Comparison of ENCODE assay signal across 2 cellular contexts in the genomic region with DNA sequence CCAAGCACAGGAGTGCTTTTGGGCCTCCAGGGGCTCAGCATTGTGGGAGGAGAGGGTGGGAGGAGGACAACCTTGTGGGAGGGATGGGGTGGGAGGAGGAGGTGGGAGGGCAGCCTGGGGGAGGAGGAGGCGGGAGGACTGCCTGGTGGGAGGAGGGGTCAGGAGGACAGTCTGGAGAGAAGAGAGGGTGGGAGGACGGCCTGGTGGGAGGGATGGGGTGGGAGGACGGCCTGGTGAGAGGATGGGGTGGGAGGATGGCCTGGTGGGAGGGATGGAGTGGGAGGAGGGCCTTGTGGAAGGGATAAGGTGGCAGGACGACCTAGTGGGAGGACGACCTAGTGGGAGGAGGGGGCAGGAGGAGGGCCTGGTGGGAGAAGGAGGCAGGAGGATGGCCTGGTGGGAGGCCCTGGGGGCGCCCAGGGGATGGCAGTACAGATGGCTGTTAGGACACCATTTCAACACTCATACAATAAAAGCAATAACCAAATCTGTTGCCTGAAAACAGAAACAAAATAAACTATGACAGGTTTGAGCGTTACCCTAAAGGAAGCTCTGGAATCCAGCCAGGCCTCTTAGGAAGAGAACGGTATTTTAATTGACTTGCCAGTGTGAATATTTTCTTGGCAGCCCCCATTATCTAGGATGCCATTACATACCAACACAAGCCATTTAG.
TF ChIP-seq lines count a peak whose summit lies in the region.

No MANE protein-coding gene starts in this region.

TF ChIP-seq in Ishikawa, 13 proteins besides CTCF, POLR2A, EP300 and RAD21:
- TF ChIP-seq, protein P1, sequence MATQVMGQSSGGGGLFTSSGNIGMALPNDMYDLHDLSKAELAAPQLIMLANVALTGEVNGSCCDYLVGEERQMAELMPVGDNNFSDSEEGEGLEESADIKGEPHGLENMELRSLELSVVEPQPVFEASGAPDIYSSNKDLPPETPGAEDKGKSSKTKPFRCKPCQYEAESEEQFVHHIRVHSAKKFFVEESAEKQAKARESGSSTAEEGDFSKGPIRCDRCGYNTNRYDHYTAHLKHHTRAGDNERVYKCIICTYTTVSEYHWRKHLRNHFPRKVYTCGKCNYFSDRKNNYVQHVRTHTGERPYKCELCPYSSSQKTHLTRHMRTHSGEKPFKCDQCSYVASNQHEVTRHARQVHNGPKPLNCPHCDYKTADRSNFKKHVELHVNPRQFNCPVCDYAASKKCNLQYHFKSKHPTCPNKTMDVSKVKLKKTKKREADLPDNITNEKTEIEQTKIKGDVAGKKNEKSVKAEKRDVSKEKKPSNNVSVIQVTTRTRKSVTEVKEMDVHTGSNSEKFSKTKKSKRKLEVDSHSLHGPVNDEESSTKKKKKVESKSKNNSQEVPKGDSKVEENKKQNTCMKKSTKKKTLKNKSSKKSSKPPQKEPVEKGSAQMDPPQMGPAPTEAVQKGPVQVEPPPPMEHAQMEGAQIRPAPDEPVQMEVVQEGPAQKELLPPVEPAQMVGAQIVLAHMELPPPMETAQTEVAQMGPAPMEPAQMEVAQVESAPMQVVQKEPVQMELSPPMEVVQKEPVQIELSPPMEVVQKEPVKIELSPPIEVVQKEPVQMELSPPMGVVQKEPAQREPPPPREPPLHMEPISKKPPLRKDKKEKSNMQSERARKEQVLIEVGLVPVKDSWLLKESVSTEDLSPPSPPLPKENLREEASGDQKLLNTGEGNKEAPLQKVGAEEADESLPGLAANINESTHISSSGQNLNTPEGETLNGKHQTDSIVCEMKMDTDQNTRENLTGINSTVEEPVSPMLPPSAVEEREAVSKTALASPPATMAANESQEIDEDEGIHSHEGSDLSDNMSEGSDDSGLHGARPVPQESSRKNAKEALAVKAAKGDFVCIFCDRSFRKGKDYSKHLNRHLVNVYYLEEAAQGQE (IDR thresholded peaks at IDR 0.05; ENCODE audit: low read depth) = no peak
- no peak for TF ChIP-seq MAX (IDR thresholded peaks at IDR 0.05)
- peak; percentile 38; the same call in 1 of the 2 replicates for TF ChIP-seq NFIC (IDR thresholded peaks at IDR 0.05)
- no peak for TF ChIP-seq ZBTB7A (IDR thresholded peaks at IDR 0.05; ENCODE audit: low read depth)
- no peak for TF ChIP-seq FOXM1 (IDR thresholded peaks at IDR 0.05; ENCODE audit: borderline replicate concordance, low read depth)
- no peak for TF ChIP-seq YY1 (IDR thresholded peaks at IDR 0.05; ENCODE audit: low read depth)

TF ChIP-seq in K562, 482 proteins besides CTCF, POLR2A, EP300 and RAD21:
- TF ChIP-seq, protein P1 (CRISPR knock-in tag; IDR thresholded peaks at IDR 0.05; ENCODE audit: low read depth) = no peak
- TF ChIP-seq ZNF134 (CRISPR knock-in tag; conservative IDR thresholded peaks at IDR 0.05) (no peak), FOSL1 (tag; conservative IDR thresholded peaks at IDR 0.05) (0 out of 2 replicates have a peak, but pooled peaks have one; percentile 10), EGR1 (conservative IDR thresholded peaks at IDR 0.05) (peak; percentile 69)
- TF ChIP-seq, protein P2, sequence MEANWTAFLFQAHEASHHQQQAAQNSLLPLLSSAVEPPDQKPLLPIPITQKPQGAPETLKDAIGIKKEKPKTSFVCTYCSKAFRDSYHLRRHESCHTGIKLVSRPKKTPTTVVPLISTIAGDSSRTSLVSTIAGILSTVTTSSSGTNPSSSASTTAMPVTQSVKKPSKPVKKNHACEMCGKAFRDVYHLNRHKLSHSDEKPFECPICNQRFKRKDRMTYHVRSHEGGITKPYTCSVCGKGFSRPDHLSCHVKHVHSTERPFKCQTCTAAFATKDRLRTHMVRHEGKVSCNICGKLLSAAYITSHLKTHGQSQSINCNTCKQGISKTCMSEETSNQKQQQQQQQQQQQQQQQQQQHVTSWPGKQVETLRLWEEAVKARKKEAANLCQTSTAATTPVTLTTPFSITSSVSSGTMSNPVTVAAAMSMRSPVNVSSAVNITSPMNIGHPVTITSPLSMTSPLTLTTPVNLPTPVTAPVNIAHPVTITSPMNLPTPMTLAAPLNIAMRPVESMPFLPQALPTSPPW (CRISPR knock-in tag; IDR thresholded peaks at IDR 0.05) = peak; percentile 25; the same call in 1 of the 2 replicates
